Comparison of ENCODE assay signal across 8 cellular contexts in the genomic region with DNA sequence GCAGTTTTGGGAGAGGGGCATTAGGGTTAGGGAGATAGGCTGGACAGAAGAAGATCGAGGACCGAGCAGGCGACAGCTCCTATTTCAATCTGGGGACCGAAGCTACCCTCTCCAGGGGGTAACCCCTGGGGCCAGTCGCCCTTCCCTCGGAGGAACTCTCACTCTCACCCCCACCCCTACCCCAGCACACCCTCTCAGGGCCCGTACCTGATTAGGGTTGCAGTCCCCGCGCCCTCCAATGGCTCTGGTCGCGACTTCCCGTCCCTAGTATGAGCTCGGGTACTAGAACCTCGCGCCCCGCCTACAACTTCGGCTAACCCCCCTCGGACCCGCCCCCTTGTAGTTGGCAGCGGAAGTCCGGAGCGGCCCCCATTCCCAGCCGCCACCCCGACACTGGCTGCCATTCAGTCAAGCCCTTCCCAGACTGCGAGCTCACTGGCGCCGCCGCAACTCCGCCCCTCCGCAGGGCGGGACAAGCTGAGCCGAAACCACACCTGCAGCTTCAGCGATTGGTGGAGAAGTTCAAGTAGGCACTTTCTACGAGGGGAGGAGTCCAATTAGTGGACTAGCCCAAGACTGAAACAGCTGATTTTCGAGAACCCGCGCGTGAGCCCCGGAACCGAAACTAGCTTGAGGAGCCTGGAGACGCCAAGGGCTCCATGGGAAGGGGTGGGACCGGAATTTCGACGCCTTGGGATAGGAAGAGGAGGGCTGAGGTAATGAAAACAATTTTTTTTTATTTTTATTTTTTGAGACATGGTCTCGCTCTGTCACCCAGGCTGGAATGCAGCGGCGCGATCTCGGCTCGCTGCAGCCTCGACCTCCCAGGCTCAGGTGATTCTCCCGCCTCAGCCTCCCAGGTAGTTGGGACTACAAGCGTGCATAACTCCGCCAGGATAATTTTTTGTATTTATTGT. TPM values are rescaled to one million over a fixed set of nuclear protein-coding genes. Genes with fewer than 3 reads are reported as not detected.
DNase-seq lines count a peak whose midpoint lies in the region; ATAC-seq and TF ChIP-seq lines count a peak whose summit lies in the region.

Gene STAT2, minus strand, starts transcription at position 257 of the 917 bp plus-strand sequence. CDS start 3,536 bp downstream, outside the sequence.

- TF ChIP-seq CTCF in VCaP (conservative IDR thresholded peaks at IDR 0.05) (no peak), breast epithelium (IDR thresholded peaks at IDR 0.05) (no peak)

- peak within 1 kb of the TSS; percentile 90 for H3K4me2 ChIP-seq in skeletal muscle satellite cell (ENCODE audit: low read length)

- H2AFZ ChIP-seq in ACC112 (ENCODE audit: low read length, unreplicated experiment) = peak within 1 kb of the TSS; percentile 84

- ATAC-seq in GM18870 (IDR thresholded peaks at IDR 0.05; ENCODE audit: unreplicated experiment) (peak; percentile 94), HG03135 (IDR thresholded peaks at IDR 0.05; ENCODE audit: unreplicated experiment) (peak; percentile 95)

- H3K4me1 ChIP-seq in ACC112 (ENCODE audit: control insufficient read depth, insufficient read depth, low read length, unreplicated experiment) (peaks cover 4% of the 10 kb centered on the region), breast epithelium (no peaks in the 10 kb centered on the region), iPS-18a (ENCODE audit: control insufficient read depth, low read depth, low read length) (peaks cover 5% of the 10 kb centered on the region), skeletal muscle satellite cell (ENCODE audit: control insufficient read depth, insufficient read depth, low read length) (peaks cover 18% of the 10 kb centered on the region)

- H3K9me3 ChIP-seq in breast epithelium (no peaks in the 10 kb centered on the region), iPS-18a (ENCODE audit: control insufficient read depth, low read depth, low read length) (no peaks in the 10 kb centered on the region), skeletal muscle satellite cell (replicated peaks; ENCODE audit: low read length) (no peaks in the 10 kb centered on the region)

- H3K27me3 ChIP-seq in ACC112 (ENCODE audit: insufficient read depth, low read length) (no peaks in the 10 kb centered on the region), breast epithelium (no peaks in the 10 kb centered on the region), iPS-18a (ENCODE audit: control insufficient read depth, insufficient read depth, low read length) (no peaks in the 10 kb centered on the region), skeletal muscle satellite cell (ENCODE audit: control insufficient read depth, insufficient read depth, low read length) (no peaks in the 10 kb centered on the region)

- TF ChIP-seq POLR2A in breast epithelium (IDR thresholded peaks at IDR 0.05) = peak; percentile 78

- intact Hi-C loops in breast epithelium (cut with DNase I; ENCODE audit: low total_unique reads) = no loop called here

- peak within 1 kb of the TSS; percentile 61 for H3K9ac ChIP-seq in iPS-18a (ENCODE audit: low read length)
- H3K9ac ChIP-seq in skeletal muscle satellite cell (ENCODE audit: low read depth, low read length) = peak within 1 kb of the TSS; percentile 94

- H3K4me3 ChIP-seq in ACC112 (ENCODE audit: low read depth, low read length) = peak within 1 kb of the TSS; percentile 97
- peak within 1 kb of the TSS; percentile 78 to 95 (median 87) for H3K4me3 ChIP-seq in breast epithelium
- peak within 1 kb of the TSS; percentile 87 for H3K4me3 ChIP-seq in iPS-18a (ENCODE audit: low read length)
- H3K4me3 ChIP-seq in skeletal muscle satellite cell (ENCODE audit: low read length) = peak within 1 kb of the TSS; percentile 85

- H3K36me3 ChIP-seq in ACC112 (ENCODE audit: insufficient read depth, low read length) = peaks cover 13% of the 10 kb centered on the region
- peaks cover 8% of the 10 kb centered on the region for H3K36me3 ChIP-seq in breast epithelium
- H3K36me3 ChIP-seq in iPS-18a (ENCODE audit: control insufficient read depth, low read depth, low read length) = peaks cover 13% of the 10 kb centered on the region
- peaks cover 13% of the 10 kb centered on the region for H3K36me3 ChIP-seq in skeletal muscle satellite cell (ENCODE audit: insufficient read depth, low read length)

- DNase-seq in NCI-H2196 treated with DMSO at 0.1 percent for 48 hours (lab: John Stamatoyannopoulos, UW; ENCODE audit: unreplicated experiment) (peak; percentile 98), breast epithelium (ENCODE audit: low spot score in 2 of 2) (peak; percentile 99 to 100)

- peaks cover 46% of the 10 kb centered on the region for H3K79me2 ChIP-seq in ACC112 (ENCODE audit: control insufficient read depth, insufficient read depth, low read length, unreplicated experiment)

- H3K27ac ChIP-seq in ACC112 (ENCODE audit: low read depth, low read length) (peak within 1 kb of the TSS; percentile 63), VCaP (peak within 1 kb of the TSS; percentile 93), breast epithelium (peak within 1 kb of the TSS; percentile 98 to 99), iPS-18a (ENCODE audit: low read length) (peak within 1 kb of the TSS; percentile 2)

RNA-seq across cellular contexts. Expression of gene STAT2, which starts in this region (rescaled TPM):
- total RNA-seq in breast epithelium = 100 to 1,000 TPM; 198 to 207 (median 198) TPM
- 89.1 and 102 TPM in 2 replicates for total RNA-seq in skeletal muscle satellite cell (2012; rRNA removed)

Comparison
In these comparisons a context has a peak if more than half of its experiments do, and no peak if none do; other contexts are left out.
1. Peak in every context shown above with its lines: DNase-seq, ATAC-seq, H3K4me3 ChIP-seq and H3K27ac ChIP-seq.
2. H3K27ac ChIP-seq: peak in every context shown above with its lines; median percentile 98 in breast epithelium; 93 in VCaP; 63 in ACC112; 2 in iPS-18a.